13 cellular contexts compared by ENCODE assay signal in genomic region chr2:25358836-25359235, GRCh38. TPM values are rescaled to one million over a fixed set of nuclear protein-coding genes. Genes with fewer than 3 reads are reported as not detected.
DNase-seq lines count a peak whose midpoint lies in the region; ATAC-seq and TF ChIP-seq lines count a peak whose summit lies in the region.
"Had no signal": no experiment of that assay in that cellular context is flagged by ENCODE, and none has a peak within 500 bp of the region (broad histone marks: within the 10 kb centered on the region; RNA-seq: fewer than 3 reads in every experiment).

No MANE protein-coding gene starts in this region.

- DNase-seq in GM23338 (ENCODE audit: low spot score) (no peak), posterior vena cava (ENCODE audit: low spot score) (peak; percentile 3), NCI-H1105 (lab: John Stamatoyannopoulos, UW) (no peak), NCI-H226 (no peak)
- DNase-seq: BE2C; CD8-positive, alpha-beta T cell; HCEC 1CT; HFFc6 had no signal

- H3K4me2 ChIP-seq in GM23338: no peak overlapping the region
- H3K4me2 ChIP-seq: A549 had no signal

- H3K27me3 ChIP-seq in GM23338 (ENCODE audit: insufficient read depth): peaks cover 15% of the 10 kb centered on the region
- H3K27me3 ChIP-seq: BE2C had no signal

- peaks cover 10% of the 10 kb centered on the region for H3K4me1 Mint-ChIP-seq in GM23338
- H3K4me1 Mint-ChIP-seq in dendritic cell treated with granulocyte-macrophage colony-stimulating factor and Interleukin-4, amounts not matched to agents 40 ng/mL and 50 ng/mL, for 4 days (ENCODE audit: low read depth): peaks cover 30% of the 10 kb centered on the region

- H3K9me2 ChIP-seq in GM23338 (ENCODE audit: insufficient read depth): no peaks in the 10 kb centered on the region

- H3K4me3 ChIP-seq in GM23338: no peak overlapping the region
- H3K4me3 ChIP-seq: A549, K562 had no signal

- TF ChIP-seq CTCF in GM23338 (conservative IDR thresholded peaks at IDR 0.05; ENCODE audit: low read depth in 2 of 2): no peak

- H3K9me3 Mint-ChIP-seq in GM23338: no peaks in the 10 kb centered on the region; the same call in 2 of the 3 replicates
- no peaks in the 10 kb centered on the region for H3K9me3 Mint-ChIP-seq in dendritic cell treated with granulocyte-macrophage colony-stimulating factor and Interleukin-4, amounts not matched to agents 40 ng/mL and 50 ng/mL, for 4 days
- H3K9me3 Mint-ChIP-seq: CD8-positive, alpha-beta T cell; HFFc6 had no signal

- no peak overlapping the region for H3K4me3 Mint-ChIP-seq in GM23338
- no peak overlapping the region for H3K4me3 Mint-ChIP-seq in dendritic cell treated with granulocyte-macrophage colony-stimulating factor and Interleukin-4, amounts not matched to agents 40 ng/mL and 50 ng/mL, for 4 days
- H3K4me3 Mint-ChIP-seq: CD8-positive, alpha-beta T cell; HFFc6 had no signal

- peaks cover 4% of the 10 kb centered on the region for H3K4me1 ChIP-seq in GM23338 (ENCODE audit: insufficient read depth)
- H3K4me1 ChIP-seq: BE2C had no signal

- peak overlapping the region; percentile 14; the same call in 1 of the 2 replicates for H2AFZ ChIP-seq in GM23338

- H3K36me3 ChIP-seq in GM23338 (ENCODE audit: insufficient read depth): no peaks in the 10 kb centered on the region
- H3K36me3 ChIP-seq: BE2C had no signal

- no peaks in the 10 kb centered on the region for H3K36me3 Mint-ChIP-seq in GM23338 (ENCODE audit: low read depth)
- H3K36me3 Mint-ChIP-seq in dendritic cell treated with granulocyte-macrophage colony-stimulating factor and Interleukin-4, amounts not matched to agents 40 ng/mL and 50 ng/mL, for 4 days (ENCODE audit: low read depth): no peaks in the 10 kb centered on the region

- intact Hi-C loops in dendritic cell treated with granulocyte-macrophage colony-stimulating factor and Interleukin-4, amounts not matched to agents 40 ng/mL and 50 ng/mL, for 4 days (cut with micrococcal nuclease): no loop called here
- intact Hi-C loops in posterior vena cava (cut with DNase I): no loop called here

- no peaks in the 10 kb centered on the region for H3F3A ChIP-seq in GM23338 (replicated peaks; ENCODE audit: low read depth)

- ATAC-seq in GM23338 (no peak), GM21367 (IDR thresholded peaks at IDR 0.05; ENCODE audit: unreplicated experiment) (no peak)
- ATAC-seq: A549; CD8-positive, alpha-beta T cell; K562 had no signal

- H3K27me3 Mint-ChIP-seq in GM23338 (ENCODE audit: insufficient read depth, low read depth, poor library complexity): peaks cover 30% of the 10 kb centered on the region
- peaks cover 13% of the 10 kb centered on the region for H3K27me3 Mint-ChIP-seq in dendritic cell treated with granulocyte-macrophage colony-stimulating factor and Interleukin-4, amounts not matched to agents 40 ng/mL and 50 ng/mL, for 4 days

- no peak overlapping the region for H3K27ac Mint-ChIP-seq in GM23338
- peak overlapping the region; percentile 64 for H3K27ac Mint-ChIP-seq in dendritic cell treated with granulocyte-macrophage colony-stimulating factor and Interleukin-4, amounts not matched to agents 40 ng/mL and 50 ng/mL, for 4 days
- H3K27ac Mint-ChIP-seq: CD8-positive, alpha-beta T cell; HFFc6 had no signal

- H3K79me2 ChIP-seq in GM23338 (replicated peaks; ENCODE audit: insufficient read depth): no peaks in the 10 kb centered on the region

- H4K20me1 ChIP-seq in GM23338 (replicated peaks; ENCODE audit: insufficient read depth): no peaks in the 10 kb centered on the region

- no peak overlapping the region for H3K27ac ChIP-seq in GM23338 (ENCODE audit: low read depth)
- H3K27ac ChIP-seq: A549, C4-2B had no signal

TF ChIP-seq in GM23338, 12 proteins besides CTCF, POLR2A, EP300 and RAD21:
- TF ChIP-seq CREB1 (CRISPR knock-in tag; IDR thresholded peaks at IDR 0.05; ENCODE audit: low read depth) (no peak), ETS1 (IDR thresholded peaks at IDR 0.05) (no peak), ZNF331 (CRISPR knock-in tag; IDR thresholded peaks at IDR 0.05; ENCODE audit: low read depth) (no peak), EZH2 (IDR thresholded peaks at IDR 0.05; ENCODE audit: low read depth, unreplicated experiment) (no peak), STAT1 (IDR thresholded peaks at IDR 0.05; ENCODE audit: unreplicated experiment) (no peak), POLR2AphosphoS5 (IDR thresholded peaks at IDR 0.05; ENCODE audit: low read depth) (no peak), NANOG (IDR thresholded peaks at IDR 0.05; ENCODE audit: borderline replicate concordance) (no peak)
TF ChIP-seq in GM23338: peak in this region for 0.

RNA-seq across cellular contexts. Expression of gene DNMT3A, which starts 17.1 kb away (rescaled TPM):
- total RNA-seq in GM23338 (2014; rRNA removed; shearing (Covaris generic)): 67.2 and 80.4 TPM in 2 replicates
- polyA plus RNA-seq in GM23338 (2016; fragmentation: Nextera tagmentation; extraction: Ambion mirVana): 42.9 and 47.2 TPM in 2 replicates
- 10 to 100 TPM; 25.9 to 26.3 TPM for total RNA-seq in posterior vena cava
